In genomic region chr3:190517696-190518095, GRCh38 we compare ENCODE assay signal across 16 cellular contexts. TPM values are rescaled to one million over a fixed set of nuclear protein-coding genes. Genes with fewer than 3 reads are reported as not detected.
A peak's percentile ranks its signal among the peaks of the same experiment; 100 is the strongest.
DNase-seq lines count a peak whose midpoint lies in the region; ATAC-seq and TF ChIP-seq lines count a peak whose summit lies in the region.
"Had no signal": no experiment of that assay in that cellular context is flagged by ENCODE, and none has a peak within 500 bp of the region (broad histone marks: within the 10 kb centered on the region; RNA-seq: fewer than 3 reads in every experiment).

No MANE protein-coding gene starts in this region.

- no peak overlapping the region for H3K9ac ChIP-seq in DND-41 (ENCODE audit: low read depth, low read length)
- H3K9ac ChIP-seq in neural cell (ENCODE audit: low read length) = no peak overlapping the region
- H3K9ac ChIP-seq: parathyroid adenoma had no signal

- no peak for TF ChIP-seq EP300 in neural cell (conservative IDR thresholded peaks at IDR 0.05; ENCODE audit: poor library complexity, severe bottlenecking)

- H4K20me1 ChIP-seq in DND-41 (ENCODE audit: insufficient read depth, low read length) (peaks cover 4% of the 10 kb centered on the region; the same call in 1 of the 2 replicates), neural cell (ENCODE audit: insufficient read depth) (no peaks in the 10 kb centered on the region)

- H2AFZ ChIP-seq in DND-41 (ENCODE audit: low read depth, low read length) (no peak overlapping the region), neural cell (ENCODE audit: low read depth, low read length) (no peak overlapping the region)
- H2AFZ ChIP-seq: parathyroid adenoma had no signal

- H3K27me3 ChIP-seq in DND-41 (ENCODE audit: insufficient read depth, low read length, poor library complexity) (no peaks in the 10 kb centered on the region), neural cell (ENCODE audit: insufficient read depth, low read depth, low read length) (no peaks in the 10 kb centered on the region)

- no peak overlapping the region for H3K27ac ChIP-seq in DND-41 (ENCODE audit: low read length)
- H3K27ac ChIP-seq in neural cell (ENCODE audit: low read length) = no peak overlapping the region
- H3K27ac ChIP-seq: lower lobe of right lung, parathyroid adenoma had no signal

- DNase-seq in DND-41 (no peak), MV-4-11 (lab: John Stamatoyannopoulos, UW) (peak; percentile 81), choroid plexus epithelial cell (ENCODE audit: low read depth) (peak; percentile 65), sciatic nerve (ENCODE audit: low spot score) (no peak), T-helper 1 cell (no peak), NCI-H1092 (lab: John Stamatoyannopoulos, UW) (no peak)
- DNase-seq: activated CD4-positive, alpha-beta T cell treated with anti-CD3 and anti-CD28 coated beads, Interleukin-2, amount 10 ng/mL, durations not matched to agents 24 days and 14 days; activated naive CD4-positive, alpha-beta T cell treated with Interleukin-2 at 50 U/mL for 16 hours; lower lobe of right lung; NCI-H1092 treated with DMSO at 0.1 percent for 48 hours; NCI-H524; stimulated activated CD4-positive, alpha-beta T cell treated with anti-CD3 and anti-CD28 coated beads, Interleukin-2, amount 100 ng/mL, for 24 hours; stimulated activated naive CD4-positive, alpha-beta T cell had no signal

- H3K4me1 ChIP-seq in DND-41 (ENCODE audit: insufficient read depth, low read length) = peaks cover 44% of the 10 kb centered on the region
- H3K4me1 ChIP-seq: parathyroid adenoma had no signal

- H3K4me2 ChIP-seq in DND-41 (ENCODE audit: insufficient read depth, low read length) (peak overlapping the region; percentile 26; the same call in 1 of the 2 replicates), neural cell (ENCODE audit: low read length) (no peak overlapping the region)

- H3K79me2 ChIP-seq in DND-41 (ENCODE audit: insufficient read depth, low read length) (peaks cover 76% of the 10 kb centered on the region), neural cell (replicated peaks; ENCODE audit: insufficient read depth, low read length) (peaks cover 18% of the 10 kb centered on the region)
- H3K79me2 ChIP-seq: parathyroid adenoma had no signal

- intact Hi-C loops in sciatic nerve (cut with DNase I) = no loop called here

- TF ChIP-seq RAD21 in neural cell (conservative IDR thresholded peaks at IDR 0.05) = no peak

- no peak for ATAC-seq in DND-41 (ENCODE audit: insufficient read depth, low read depth)
- no peak for ATAC-seq in HG02885 (IDR thresholded peaks at IDR 0.05; ENCODE audit: poor library complexity, unreplicated experiment)
- no peak for ATAC-seq in sciatic nerve
- ATAC-seq: lower lobe of right lung had no signal

- no peak overlapping the region for H3K4me3 ChIP-seq in DND-41 (ENCODE audit: low read depth in 1 of 2, low read length in 2 of 2)
- H3K4me3 ChIP-seq in choroid plexus epithelial cell (ENCODE audit: low read depth, low read length) = no peak overlapping the region
- peak overlapping the region; percentile 78 for H3K4me3 ChIP-seq in neural cell (ENCODE audit: low read length)
- H3K4me3 ChIP-seq: lower lobe of right lung had no signal

- TF ChIP-seq CTCF in DND-41 (IDR thresholded peaks at IDR 0.05; ENCODE audit: borderline replicate concordance, extremely low read depth, low read length, poor library complexity, severe bottlenecking) (no peak), choroid plexus epithelial cell (conservative IDR thresholded peaks at IDR 0.05; ENCODE audit: low read depth, low read length) (no peak), neural cell (IDR thresholded peaks at IDR 0.05; ENCODE audit: poor library complexity, severe bottlenecking) (no peak)

- H3K36me3 ChIP-seq in DND-41 (ENCODE audit: insufficient read depth, low read length) (peaks cover 9% of the 10 kb centered on the region; the same call in 1 of the 2 replicates), neural cell (ENCODE audit: insufficient read depth, low read length) (no peaks in the 10 kb centered on the region)
- H3K36me3 ChIP-seq: lower lobe of right lung had no signal

- H3K9me2 ChIP-seq in neural cell (ENCODE audit: insufficient read depth, low read length) = no peaks in the 10 kb centered on the region

- H3K9me3 ChIP-seq in DND-41 (ENCODE audit: insufficient read depth, low read length, severe bottlenecking) (no peaks in the 10 kb centered on the region), neural cell (ENCODE audit: low read length) (no peaks in the 10 kb centered on the region)
- H3K9me3 ChIP-seq: lower lobe of right lung had no signal

- no peaks in the 10 kb centered on the region for H3F3A ChIP-seq in neural cell (ENCODE audit: insufficient read depth, low read length, poor library complexity, severe bottlenecking)

TF ChIP-seq in neural cell, 6 proteins besides CTCF, POLR2A, EP300 and RAD21:
- TF ChIP-seq MXI1 (conservative IDR thresholded peaks at IDR 0.05; ENCODE audit: poor library complexity, severe bottlenecking) = no peak
- no peak for TF ChIP-seq POLR2AphosphoS5 (IDR thresholded peaks at IDR 0.05)
- TF ChIP-seq REST (IDR thresholded peaks at IDR 0.05; ENCODE audit: borderline replicate concordance) = no peak
- no peak for TF ChIP-seq EZH2 (IDR thresholded peaks at IDR 0.05; ENCODE audit: borderline replicate concordance, insufficient read depth, low read length, poor library complexity, severe bottlenecking)
- TF ChIP-seq SMC3 (conservative IDR thresholded peaks at IDR 0.05; ENCODE audit: poor library complexity) = no peak
- no peak for TF ChIP-seq TAF1 (IDR thresholded peaks at IDR 0.05; ENCODE audit: low read depth)

RNA-seq across cellular contexts. Expression of gene IL1RAP, which starts 3.8 kb away (rescaled TPM):
- polyA plus RNA-seq in neural cell = 24.6 and 25.4 TPM in 2 replicates
- 58.4 and 69.0 TPM in 2 replicates for polyA minus RNA-seq in neural cell
- 21.4 TPM for total RNA-seq in sciatic nerve

Comparison
In these comparisons a context has a peak if more than half of its experiments do, and no peak if none do; other contexts are left out.
1. DNase-seq: peak in MV-4-11 (single experiment) and choroid plexus epithelial cell (single experiment); none in DND-41 (single experiment), sciatic nerve (single experiment), T-helper 1 cell (0 of 5) and NCI-H1092 (single experiment).